Comparison of ENCODE assay signal across 1 cellular context in the genomic region with DNA sequence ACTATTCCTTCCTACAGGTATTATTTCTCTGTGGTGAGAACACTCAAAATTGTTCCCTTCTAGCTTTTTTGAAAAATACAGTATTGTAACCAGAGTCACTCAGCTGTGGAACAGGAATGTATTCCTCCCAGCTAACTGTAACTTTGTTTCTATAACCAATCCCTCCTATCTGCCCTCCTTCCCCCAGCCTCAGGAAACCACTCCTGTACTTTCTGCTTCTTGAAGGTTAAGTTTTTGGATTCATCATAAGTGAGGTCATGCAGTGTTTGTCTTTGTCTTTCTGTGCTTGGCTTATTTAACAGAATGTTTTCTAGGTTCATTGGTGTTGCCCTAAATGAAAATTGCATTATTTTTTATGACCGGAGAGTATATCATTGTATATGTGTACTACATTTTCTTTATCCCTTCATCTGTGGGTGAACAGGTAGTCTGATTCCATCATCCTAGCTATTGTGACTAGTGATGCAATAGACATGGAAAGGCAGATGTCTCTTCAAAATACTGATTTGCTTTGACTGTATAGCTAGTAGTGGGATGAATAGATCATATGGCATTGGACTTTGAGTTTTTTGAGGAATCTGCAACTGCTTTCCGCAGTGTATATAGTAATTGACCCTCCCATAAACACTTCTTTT.
TF ChIP-seq lines count a peak whose summit lies in the region.

No MANE protein-coding gene starts in this region.

TF ChIP-seq in HEK293, 187 proteins besides CTCF, POLR2A, EP300 and RAD21 (continued from another document):
- TF ChIP-seq, protein P1, sequence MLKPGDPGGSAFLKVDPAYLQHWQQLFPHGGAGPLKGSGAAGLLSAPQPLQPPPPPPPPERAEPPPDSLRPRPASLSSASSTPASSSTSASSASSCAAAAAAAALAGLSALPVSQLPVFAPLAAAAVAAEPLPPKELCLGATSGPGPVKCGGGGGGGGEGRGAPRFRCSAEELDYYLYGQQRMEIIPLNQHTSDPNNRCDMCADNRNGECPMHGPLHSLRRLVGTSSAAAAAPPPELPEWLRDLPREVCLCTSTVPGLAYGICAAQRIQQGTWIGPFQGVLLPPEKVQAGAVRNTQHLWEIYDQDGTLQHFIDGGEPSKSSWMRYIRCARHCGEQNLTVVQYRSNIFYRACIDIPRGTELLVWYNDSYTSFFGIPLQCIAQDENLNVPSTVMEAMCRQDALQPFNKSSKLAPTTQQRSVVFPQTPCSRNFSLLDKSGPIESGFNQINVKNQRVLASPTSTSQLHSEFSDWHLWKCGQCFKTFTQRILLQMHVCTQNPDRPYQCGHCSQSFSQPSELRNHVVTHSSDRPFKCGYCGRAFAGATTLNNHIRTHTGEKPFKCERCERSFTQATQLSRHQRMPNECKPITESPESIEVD (tag by site-specific recombination; IDR thresholded peaks at IDR 0.05), result 0 out of 2 replicates have a peak, but pooled peaks have one; percentile 35
- 0 out of 2 replicates have a peak, but pooled peaks have one; percentile 41 for TF ChIP-seq SCRT1 (tag by site-specific recombination; IDR thresholded peaks at IDR 0.05; ENCODE audit: borderline replicate concordance)
